In the genomic region with DNA sequence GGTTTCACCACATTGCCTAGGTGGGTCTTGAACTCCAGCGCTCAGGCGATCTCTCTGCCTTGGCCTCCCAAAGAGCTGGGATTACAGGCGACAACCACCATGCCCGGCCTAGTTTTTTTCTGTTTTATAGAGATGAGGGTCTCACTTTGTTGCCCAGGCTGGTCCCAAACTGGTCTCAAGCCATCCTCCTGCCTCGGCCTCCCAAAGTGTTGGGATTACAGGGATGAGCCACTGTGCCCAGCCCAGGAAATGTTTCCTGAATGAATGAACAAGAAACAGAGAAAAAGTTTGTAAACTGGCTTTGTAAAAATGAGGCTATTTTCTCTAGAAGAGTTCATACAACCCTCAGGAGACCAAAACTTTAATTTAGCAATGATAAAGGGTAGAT, we compare ENCODE assay signal across 1 cellular context.
TF ChIP-seq lines count a peak whose summit lies in the region.

No MANE protein-coding gene starts in this region.

TF ChIP-seq in HepG2, 621 proteins besides CTCF, POLR2A, EP300 and RAD21 (continued from another document and continues in another):
- TF ChIP-seq IKZF5 (CRISPR knock-in tag; IDR thresholded peaks at IDR 0.05) (no peak), MAFF (IDR thresholded peaks at IDR 0.05; ENCODE audit: low read depth, low read length) (no peak), ZNF143 (CRISPR knock-in tag; IDR thresholded peaks at IDR 0.05) (no peak), ZEB1 (IDR thresholded peaks at IDR 0.05; ENCODE audit: insufficient replicate concordance, low read depth) (no peak), ZNF331 (CRISPR knock-in tag; IDR thresholded peaks at IDR 0.05) (no peak), CCAR2 (optimal IDR thresholded peaks at IDR 0.05; ENCODE audit: low read depth, low read length) (no peak), ZNF205 (CRISPR knock-in tag; IDR thresholded peaks at IDR 0.05) (0 out of 2 replicates have a peak, but pooled peaks have one; percentile 29), SP1 (IDR thresholded peaks at IDR 0.05) (no peak), SP1 (CRISPR knock-in tag; IDR thresholded peaks at IDR 0.05) (no peak), FOXO1 (CRISPR knock-in tag; IDR thresholded peaks at IDR 0.05) (no peak), ZNF530 (CRISPR knock-in tag; IDR thresholded peaks at IDR 0.05; ENCODE audit: low read depth) (no peak), ZNF343 (CRISPR knock-in tag; IDR thresholded peaks at IDR 0.05) (no peak), ETS1 (CRISPR knock-in tag; IDR thresholded peaks at IDR 0.05) (0 out of 2 replicates have a peak, but pooled peaks have one; percentile 6), ETV5 (CRISPR knock-in tag; IDR thresholded peaks at IDR 0.05; ENCODE audit: borderline replicate concordance) (no peak), ZNF878 (CRISPR knock-in tag; IDR thresholded peaks at IDR 0.05) (no peak), PLSCR1 (CRISPR knock-in tag; IDR thresholded peaks at IDR 0.05; ENCODE audit: borderline replicate concordance) (no peak), ZNF850 (CRISPR knock-in tag; conservative IDR thresholded peaks at IDR 0.05) (0 out of 2 replicates have a peak, but pooled peaks have one; percentile 26), ZNF33A (CRISPR knock-in tag; IDR thresholded peaks at IDR 0.05; ENCODE audit: borderline replicate concordance) (0 out of 2 replicates have a peak, but pooled peaks have one; percentile 52), FOXO4 (CRISPR knock-in tag; conservative IDR thresholded peaks at IDR 0.05) (no peak), SMAD9 (CRISPR knock-in tag; IDR thresholded peaks at IDR 0.05) (no peak), NCOR1 (IDR thresholded peaks at IDR 0.05; ENCODE audit: borderline replicate concordance, low read length) (no peak), BATF2 (CRISPR knock-in tag; IDR thresholded peaks at IDR 0.05) (no peak), ZNF816 (CRISPR knock-in tag; IDR thresholded peaks at IDR 0.05; ENCODE audit: borderline replicate concordance) (peak; percentile 57; the same call in 1 of the 2 replicates), ZBTB14 (CRISPR knock-in tag; IDR thresholded peaks at IDR 0.05) (no peak), ZNF24 (IDR thresholded peaks at IDR 0.05) (no peak), NFYB (CRISPR knock-in tag; IDR thresholded peaks at IDR 0.05) (no peak), ZFP36L2 (CRISPR knock-in tag; IDR thresholded peaks at IDR 0.05) (no peak), TEF (CRISPR knock-in tag; IDR thresholded peaks at IDR 0.05) (no peak; the same call in 1 of the 2 replicates), NR2F6 (IDR thresholded peaks at IDR 0.05) (no peak), NR2F6 (CRISPR knock-in tag; IDR thresholded peaks at IDR 0.05) (no peak), NFRKB (IDR thresholded peaks at IDR 0.05) (no peak), ZNF44 (CRISPR knock-in tag; IDR thresholded peaks at IDR 0.05) (no peak), SPEN (CRISPR knock-in tag; IDR thresholded peaks at IDR 0.05; ENCODE audit: low read depth) (0 out of 2 replicates have a peak, but pooled peaks have one; percentile 5), ZFP82 (CRISPR knock-in tag; IDR thresholded peaks at IDR 0.05; ENCODE audit: borderline replicate concordance) (0 out of 2 replicates have a peak, but pooled peaks have one; percentile 73), ATF2 (CRISPR knock-in tag; IDR thresholded peaks at IDR 0.05) (no peak), NFIC (IDR thresholded peaks at IDR 0.05; ENCODE audit: low read length) (no peak), ZNF567 (CRISPR knock-in tag; IDR thresholded peaks at IDR 0.05; ENCODE audit: borderline replicate concordance) (no peak), ZBTB10 (CRISPR knock-in tag; IDR thresholded peaks at IDR 0.05; ENCODE audit: borderline replicate concordance) (no peak)
- TF ChIP-seq, protein P1, sequence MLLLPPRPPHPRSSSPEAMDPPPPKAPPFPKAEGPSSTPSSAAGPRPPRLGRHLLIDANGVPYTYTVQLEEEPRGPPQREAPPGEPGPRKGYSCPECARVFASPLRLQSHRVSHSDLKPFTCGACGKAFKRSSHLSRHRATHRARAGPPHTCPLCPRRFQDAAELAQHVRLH (CRISPR knock-in tag; IDR thresholded peaks at IDR 0.05; ENCODE audit: borderline replicate concordance, low read depth): no peak
- TF ChIP-seq, protein P2, sequence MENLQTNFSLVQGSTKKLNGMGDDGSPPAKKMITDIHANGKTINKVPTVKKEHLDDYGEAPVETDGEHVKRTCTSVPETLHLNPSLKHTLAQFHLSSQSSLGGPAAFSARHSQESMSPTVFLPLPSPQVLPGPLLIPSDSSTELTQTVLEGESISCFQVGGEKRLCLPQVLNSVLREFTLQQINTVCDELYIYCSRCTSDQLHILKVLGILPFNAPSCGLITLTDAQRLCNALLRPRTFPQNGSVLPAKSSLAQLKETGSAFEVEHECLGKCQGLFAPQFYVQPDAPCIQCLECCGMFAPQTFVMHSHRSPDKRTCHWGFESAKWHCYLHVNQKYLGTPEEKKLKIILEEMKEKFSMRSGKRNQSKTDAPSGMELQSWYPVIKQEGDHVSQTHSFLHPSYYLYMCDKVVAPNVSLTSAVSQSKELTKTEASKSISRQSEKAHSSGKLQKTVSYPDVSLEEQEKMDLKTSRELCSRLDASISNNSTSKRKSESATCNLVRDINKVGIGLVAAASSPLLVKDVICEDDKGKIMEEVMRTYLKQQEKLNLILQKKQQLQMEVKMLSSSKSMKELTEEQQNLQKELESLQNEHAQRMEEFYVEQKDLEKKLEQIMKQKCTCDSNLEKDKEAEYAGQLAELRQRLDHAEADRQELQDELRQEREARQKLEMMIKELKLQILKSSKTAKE (CRISPR knock-in tag; IDR thresholded peaks at IDR 0.05; ENCODE audit: borderline replicate concordance): no peak
- TF ChIP-seq, protein P3, sequence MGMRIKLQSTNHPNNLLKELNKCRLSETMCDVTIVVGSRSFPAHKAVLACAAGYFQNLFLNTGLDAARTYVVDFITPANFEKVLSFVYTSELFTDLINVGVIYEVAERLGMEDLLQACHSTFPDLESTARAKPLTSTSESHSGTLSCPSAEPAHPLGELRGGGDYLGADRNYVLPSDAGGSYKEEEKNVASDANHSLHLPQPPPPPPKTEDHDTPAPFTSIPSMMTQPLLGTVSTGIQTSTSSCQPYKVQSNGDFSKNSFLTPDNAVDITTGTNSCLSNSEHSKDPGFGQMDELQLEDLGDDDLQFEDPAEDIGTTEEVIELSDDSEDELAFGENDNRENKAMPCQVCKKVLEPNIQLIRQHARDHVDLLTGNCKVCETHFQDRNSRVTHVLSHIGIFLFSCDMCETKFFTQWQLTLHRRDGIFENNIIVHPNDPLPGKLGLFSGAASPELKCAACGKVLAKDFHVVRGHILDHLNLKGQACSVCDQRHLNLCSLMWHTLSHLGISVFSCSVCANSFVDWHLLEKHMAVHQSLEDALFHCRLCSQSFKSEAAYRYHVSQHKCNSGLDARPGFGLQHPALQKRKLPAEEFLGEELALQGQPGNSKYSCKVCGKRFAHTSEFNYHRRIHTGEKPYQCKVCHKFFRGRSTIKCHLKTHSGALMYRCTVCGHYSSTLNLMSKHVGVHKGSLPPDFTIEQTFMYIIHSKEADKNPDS (CRISPR knock-in tag; IDR thresholded peaks at IDR 0.05): no peak
- TF ChIP-seq, protein P4, sequence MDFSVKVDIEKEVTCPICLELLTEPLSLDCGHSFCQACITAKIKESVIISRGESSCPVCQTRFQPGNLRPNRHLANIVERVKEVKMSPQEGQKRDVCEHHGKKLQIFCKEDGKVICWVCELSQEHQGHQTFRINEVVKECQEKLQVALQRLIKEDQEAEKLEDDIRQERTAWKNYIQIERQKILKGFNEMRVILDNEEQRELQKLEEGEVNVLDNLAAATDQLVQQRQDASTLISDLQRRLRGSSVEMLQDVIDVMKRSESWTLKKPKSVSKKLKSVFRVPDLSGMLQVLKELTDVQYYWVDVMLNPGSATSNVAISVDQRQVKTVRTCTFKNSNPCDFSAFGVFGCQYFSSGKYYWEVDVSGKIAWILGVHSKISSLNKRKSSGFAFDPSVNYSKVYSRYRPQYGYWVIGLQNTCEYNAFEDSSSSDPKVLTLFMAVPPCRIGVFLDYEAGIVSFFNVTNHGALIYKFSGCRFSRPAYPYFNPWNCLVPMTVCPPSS (IDR thresholded peaks at IDR 0.05): no peak
